Comparison of ENCODE assay signal across 1 cellular context in genomic region chr11:124983674-124984511, GRCh38.
TF ChIP-seq lines count a peak whose summit lies in the region.

No MANE protein-coding gene starts in this region.

TF ChIP-seq in GM23338, 12 proteins besides CTCF, POLR2A, EP300 and RAD21 (continued from another document):
- TF ChIP-seq ZNF462 (CRISPR knock-in tag; IDR thresholded peaks at IDR 0.05) (no peak), ZNF331 (CRISPR knock-in tag; IDR thresholded peaks at IDR 0.05; ENCODE audit: low read depth) (no peak), EZH2 (IDR thresholded peaks at IDR 0.05; ENCODE audit: low read depth, unreplicated experiment) (no peak), STAT1 (IDR thresholded peaks at IDR 0.05; ENCODE audit: unreplicated experiment) (no peak), NANOG (IDR thresholded peaks at IDR 0.05; ENCODE audit: borderline replicate concordance) (no peak)
